In genomic region chrX:78139160-78140123, GRCh38 we compare ENCODE assay signal across 8 cellular contexts. TPM values are rescaled to one million over a fixed set of nuclear protein-coding genes. Genes with fewer than 3 reads are reported as not detected.
DNase-seq lines count a peak whose midpoint lies in the region; FAIRE-seq and TF ChIP-seq lines count a peak whose summit lies in the region.

TSS of gene TAF9B (minus strand) at chrX:78139650. CDS start at chrX:78139611, 39 bp downstream.

- H3K27me3 ChIP-seq in HAP-1 (ENCODE audit: low read depth) (no peaks in the 10 kb centered on the region), MM.1S (replicated peaks; ENCODE audit: insufficient read depth, low read length) (no peaks in the 10 kb centered on the region), SJSA1 (replicated peaks) (no peaks in the 10 kb centered on the region)

- H3F3A ChIP-seq in MM.1S (ENCODE audit: insufficient read depth, low read length) = peaks cover 6% of the 10 kb centered on the region; the same call in 1 of the 2 replicates

- H3K4me2 ChIP-seq in MM.1S (ENCODE audit: low read depth, low read length) = peak within 1 kb of the TSS; percentile 63

- H3K4me1 ChIP-seq in HAP-1 (no peaks in the 10 kb centered on the region), MM.1S (ENCODE audit: low read length) (no peaks in the 10 kb centered on the region), SJSA1 (replicated peaks) (0 out of 2 replicates have a peak, but pooled peaks cover 3% of the 10 kb centered on the region)

- H3K9me2 ChIP-seq in MM.1S (replicated peaks; ENCODE audit: insufficient read depth, low read length) = no peaks in the 10 kb centered on the region

- in situ Hi-C loops in G401 (cut with HindIII; ENCODE audit: low sequenced_read_pairs) = no loop called here
- in situ Hi-C loops in HAP-1 (cut with MboI; ENCODE audit: low sequenced_read_pairs) = no loop called here

- H3K9me3 ChIP-seq in HAP-1 (no peaks in the 10 kb centered on the region), MM.1S (replicated peaks; ENCODE audit: insufficient read depth, low read length) (no peaks in the 10 kb centered on the region), SJSA1 (replicated peaks) (no peaks in the 10 kb centered on the region)

- H3K79me2 ChIP-seq in MM.1S (ENCODE audit: low read length) = peaks cover 6% of the 10 kb centered on the region; the same call in 1 of the 2 replicates

- peak within 1 kb of the TSS; percentile 62 for H3K27ac ChIP-seq in MM.1S (ENCODE audit: low read length)
- peak within 1 kb of the TSS; percentile 68 for H3K27ac ChIP-seq in SJSA1

- TF ChIP-seq CTCF in MM.1S (IDR thresholded peaks at IDR 0.05; ENCODE audit: low read length) = no peak

- peak within 1 kb of the TSS; percentile 81 for H3K9ac ChIP-seq in MM.1S (ENCODE audit: low read length)

- DNase-seq in G401 (ENCODE audit: low spot score) (peak; percentile 86), HAP-1 (ENCODE audit: low spot score in 2 of 2) (peak; percentile 87 to 96), MM.1S (peak; percentile 78), SJSA1 (ENCODE audit: low read depth in 1 of 2, low spot score in 2 of 2) (peak; percentile 76 to 87), frontal cortex (ENCODE audit: low spot score in 2 of 2) (peak; percentile 43 to 78), non-pigmented ciliary epithelial cell (ENCODE audit: low read depth) (peak; percentile 26), superior temporal gyrus (ENCODE audit: extremely low spot score) (peak; percentile 80)
- DNase-seq in activated naive CD4-positive, alpha-beta T cell treated with Interleukin-2 at 50 U/mL for 16 hours = peak; percentile 86

- peak within 1 kb of the TSS; percentile 72 for H3K4me3 ChIP-seq in HAP-1
- H3K4me3 ChIP-seq in MM.1S (ENCODE audit: low read length) = peak within 1 kb of the TSS; percentile 89
- peak within 1 kb of the TSS; percentile 87 for H3K4me3 ChIP-seq in SJSA1

- no peaks in the 10 kb centered on the region for H4K20me1 ChIP-seq in MM.1S (ENCODE audit: insufficient read depth, low read length)

- H2AFZ ChIP-seq in MM.1S (ENCODE audit: low read length) = peak within 1 kb of the TSS; percentile 58

- FAIRE-seq in frontal cortex (lab: Jason Lieb, UNC) = no peak

- peaks cover 15% of the 10 kb centered on the region for H3K36me3 ChIP-seq in HAP-1 (replicated peaks)
- H3K36me3 ChIP-seq in MM.1S (replicated peaks; ENCODE audit: insufficient read depth, low read length) = no peaks in the 10 kb centered on the region
- H3K36me3 ChIP-seq in SJSA1 = peaks cover 3% of the 10 kb centered on the region

RNA-seq across cellular contexts. Expression of gene TAF9B, which starts in this region (rescaled TPM):
- 26.0 and 43.0 TPM in 2 replicates for total RNA-seq in G401 (2014; rRNA removed; shearing (Covaris generic))
- total RNA-seq in SJSA1 (2014; rRNA removed; shearing (Covaris generic)) = 31.4 and 53.8 TPM in 2 replicates
- 46.1 TPM for total RNA-seq in frontal cortex

Comparison
In these comparisons a context has a peak if more than half of its experiments do, and no peak if none do; other contexts are left out.
1. Peak in every context shown above with its lines: DNase-seq, H3K4me3 ChIP-seq and H3K27ac ChIP-seq.
2. DNase-seq: peak in every context shown above with its lines; median percentile 92 in HAP-1; 86 in G401; 86 in activated naive CD4-positive, alpha-beta T cell treated with Interleukin-2 at 50 U/mL for 16 hours; 82 in SJSA1; 80 in superior temporal gyrus; 78 in MM.1S; 60 in frontal cortex; 26 in non-pigmented ciliary epithelial cell.